Comparison of ENCODE assay signal across 1 cellular context in the genomic region with DNA sequence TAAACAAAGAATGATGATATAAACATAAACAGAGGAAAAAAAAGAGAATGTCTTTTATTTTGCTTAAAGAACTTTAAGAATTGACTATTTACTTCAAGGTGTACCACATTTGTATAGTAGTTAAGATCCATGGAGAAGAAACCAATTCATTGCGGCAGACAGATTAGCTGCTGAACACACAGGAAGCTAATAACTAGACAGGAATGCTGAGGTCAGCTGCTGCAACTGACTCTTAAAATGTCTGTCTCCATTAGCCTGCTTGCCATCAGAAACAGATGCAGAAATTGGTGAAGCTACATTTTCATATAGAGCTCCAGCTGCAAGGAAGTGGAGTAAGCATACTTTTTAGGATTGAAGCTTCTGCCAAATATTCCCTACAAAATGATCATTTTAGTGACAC.
TF ChIP-seq lines count a peak whose summit lies in the region.

No MANE protein-coding gene starts in this region.

TF ChIP-seq in endothelial cell of umbilical vein, 7 proteins besides CTCF, POLR2A, EP300 and RAD21:
- no peak for TF ChIP-seq JUN (IDR thresholded peaks at IDR 0.05; ENCODE audit: borderline replicate concordance, insufficient read depth, insufficient read length, low read depth)
